ENCODE assay signal across 1 cellular context in the genomic region with DNA sequence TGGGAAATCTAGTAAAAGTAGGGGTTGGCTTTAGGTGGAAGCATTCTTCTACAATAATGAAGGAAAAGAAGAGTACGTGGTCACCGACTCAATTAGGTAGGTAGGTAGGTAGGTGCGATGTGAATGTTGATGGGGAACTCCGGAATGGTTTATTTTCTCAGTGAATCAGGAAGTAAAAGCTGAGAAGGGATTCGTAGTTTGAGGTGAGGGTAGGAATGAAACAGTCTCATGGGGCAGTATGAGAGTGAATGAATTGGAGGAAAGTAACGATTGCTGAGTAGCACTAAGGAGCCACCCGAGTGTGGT.
TF ChIP-seq lines count a peak whose summit lies in the region.

No MANE protein-coding gene starts in this region.

TF ChIP-seq in HepG2, 621 proteins besides CTCF, POLR2A, EP300 and RAD21:
- no peak for TF ChIP-seq ZNF3 (CRISPR knock-in tag; IDR thresholded peaks at IDR 0.05)
- no peak for TF ChIP-seq SOX13 (IDR thresholded peaks at IDR 0.05)
- TF ChIP-seq SOX13 (CRISPR knock-in tag; conservative IDR thresholded peaks at IDR 0.05 in 1 of 2, IDR thresholded peaks at IDR 0.05 in 1 of 2) = no peak
- TF ChIP-seq, protein P1, sequence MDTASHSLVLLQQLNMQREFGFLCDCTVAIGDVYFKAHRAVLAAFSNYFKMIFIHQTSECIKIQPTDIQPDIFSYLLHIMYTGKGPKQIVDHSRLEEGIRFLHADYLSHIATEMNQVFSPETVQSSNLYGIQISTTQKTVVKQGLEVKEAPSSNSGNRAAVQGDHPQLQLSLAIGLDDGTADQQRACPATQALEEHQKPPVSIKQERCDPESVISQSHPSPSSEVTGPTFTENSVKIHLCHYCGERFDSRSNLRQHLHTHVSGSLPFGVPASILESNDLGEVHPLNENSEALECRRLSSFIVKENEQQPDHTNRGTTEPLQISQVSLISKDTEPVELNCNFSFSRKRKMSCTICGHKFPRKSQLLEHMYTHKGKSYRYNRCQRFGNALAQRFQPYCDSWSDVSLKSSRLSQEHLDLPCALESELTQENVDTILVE (CRISPR knock-in tag; IDR thresholded peaks at IDR 0.05) = no peak
- 0 out of 2 replicates have a peak, but pooled peaks have one; percentile 2 for TF ChIP-seq SMYD3 (CRISPR knock-in tag; IDR thresholded peaks at IDR 0.05)
- 0 out of 2 replicates have a peak, but pooled peaks have one; percentile 21 for TF ChIP-seq ZNF33A (CRISPR knock-in tag; IDR thresholded peaks at IDR 0.05; ENCODE audit: borderline replicate concordance)
- no peak for TF ChIP-seq SP140L (CRISPR knock-in tag; IDR thresholded peaks at IDR 0.05; ENCODE audit: borderline replicate concordance)
- no peak for TF ChIP-seq POGZ (CRISPR knock-in tag; IDR thresholded peaks at IDR 0.05)
TF ChIP-seq in HepG2: peak in this region for 2.
